26 cellular contexts compared by ENCODE assay signal in the genomic region with DNA sequence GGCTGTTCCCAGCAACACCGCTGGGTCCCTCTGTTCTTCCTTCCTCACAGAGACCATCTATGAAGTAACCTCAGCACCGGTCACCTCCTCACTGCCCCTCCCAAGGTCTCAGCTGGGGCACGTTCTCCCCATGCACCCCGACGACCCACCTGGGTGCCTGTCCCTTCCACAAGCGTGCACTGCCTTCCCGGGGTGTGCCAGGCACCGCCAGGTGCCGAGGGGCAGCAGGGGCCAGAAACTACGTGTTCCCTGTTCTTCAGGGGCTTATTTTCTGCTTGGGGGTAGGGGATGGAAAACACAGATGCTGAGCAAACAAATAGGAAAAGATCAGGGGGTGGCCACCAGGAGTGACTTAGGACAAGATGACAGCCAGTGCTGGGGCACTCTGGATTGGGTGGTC.
"Had no signal": no experiment of that assay in that cellular context is flagged by ENCODE, and none has a peak within 500 bp of the region (broad histone marks: within the 10 kb centered on the region; RNA-seq: fewer than 3 reads in every experiment).

No MANE protein-coding gene starts in this region.

- H3K4me3 Mint-ChIP-seq: dendritic cell treated with granulocyte-macrophage colony-stimulating factor and Interleukin-4, amounts not matched to agents 40 ng/mL and 50 ng/mL, for 4 days; memory B cell; natural killer cell; stimulated activated naive B cell treated with anti-CD40 and anti-IgM and Interleukin-4, amounts not matched to agents 10 μg/mL and 1 μg/mL and 100 μg/mL, for 72 hours; stimulated activated naive CD8-positive, alpha-beta T cell treated with anti-CD3 and anti-CD28 coated beads, Interleukin-15, Interleukin-2, amounts not matched to agents 100 ng/mL and 50 ng/mL, for 24 hours had no signal

- DNase-seq: colonic mucosa; effector memory CD4-positive, alpha-beta T cell; foreskin keratinocyte; heart left ventricle; kidney; natural killer cell; occipital lobe; pancreas; retina; right lobe of liver; small intestine; stimulated activated CD4-positive, alpha-beta T cell treated with anti-CD3 and anti-CD28 coated beads, Interleukin-15, amount 100 ng/mL, for 24 hours; stimulated activated CD4-positive, alpha-beta T cell treated with anti-CD3 and anti-CD28 coated beads, Interleukin-2, amount 100 ng/mL, for 48 hours; stimulated activated naive B cell treated with anti-CD40 and anti-IgM and Interleukin-4, amounts not matched to agents 10 μg/mL and 1 μg/mL and 100 μg/mL, for 72 hours; upper lobe of right lung; uterus had no signal

- H3K36me3 ChIP-seq: colonic mucosa, esophagus muscularis mucosa, gastroesophageal sphincter, heart left ventricle, pancreas, right lobe of liver, thoracic aorta, tibial nerve, upper lobe of right lung, uterus had no signal

- H3K36me3 Mint-ChIP-seq: memory B cell; natural killer cell; stimulated activated naive B cell treated with anti-CD40 and anti-IgM and Interleukin-4, amounts not matched to agents 10 μg/mL and 1 μg/mL and 100 μg/mL, for 72 hours had no signal

- H3K9me3 ChIP-seq: colonic mucosa, esophagus muscularis mucosa, gastroesophageal sphincter, heart left ventricle, pancreas, right lobe of liver, thoracic aorta, tibial nerve, upper lobe of right lung, uterus had no signal

- H3K9me3 Mint-ChIP-seq: dendritic cell treated with granulocyte-macrophage colony-stimulating factor and Interleukin-4, amounts not matched to agents 40 ng/mL and 50 ng/mL, for 4 days; memory B cell; natural killer cell; stimulated activated naive B cell treated with anti-CD40 and anti-IgM and Interleukin-4, amounts not matched to agents 10 μg/mL and 1 μg/mL and 100 μg/mL, for 72 hours; stimulated activated naive CD8-positive, alpha-beta T cell treated with anti-CD3 and anti-CD28 coated beads, Interleukin-15, Interleukin-2, amounts not matched to agents 100 ng/mL and 50 ng/mL, for 24 hours had no signal

- H3K4me2 ChIP-seq: hepatocyte had no signal

- H3K4me1 ChIP-seq: pancreas, right lobe of liver had no signal

- H3K79me2 ChIP-seq: hepatocyte had no signal

- H3K27ac Mint-ChIP-seq: dendritic cell treated with granulocyte-macrophage colony-stimulating factor and Interleukin-4, amounts not matched to agents 40 ng/mL and 50 ng/mL, for 4 days; memory B cell; natural killer cell; stimulated activated naive B cell treated with anti-CD40 and anti-IgM and Interleukin-4, amounts not matched to agents 10 μg/mL and 1 μg/mL and 100 μg/mL, for 72 hours; stimulated activated naive CD8-positive, alpha-beta T cell treated with anti-CD3 and anti-CD28 coated beads, Interleukin-15, Interleukin-2, amounts not matched to agents 100 ng/mL and 50 ng/mL, for 24 hours had no signal

- H2AFZ ChIP-seq: hepatocyte had no signal

- H3K27me3 Mint-ChIP-seq: memory B cell; stimulated activated naive B cell treated with anti-CD40 and anti-IgM and Interleukin-4, amounts not matched to agents 10 μg/mL and 1 μg/mL and 100 μg/mL, for 72 hours; stimulated activated naive CD8-positive, alpha-beta T cell treated with anti-CD3 and anti-CD28 coated beads, Interleukin-15, Interleukin-2, amounts not matched to agents 100 ng/mL and 50 ng/mL, for 24 hours had no signal

- H3K4me3 ChIP-seq: colonic mucosa, esophagus muscularis mucosa, gastroesophageal sphincter, heart left ventricle, hepatocyte, lung, pancreas, right lobe of liver, thoracic aorta, tibial nerve, upper lobe of right lung, uterus had no signal

- ATAC-seq: foreskin keratinocyte; gastroesophageal sphincter; heart left ventricle; left lobe of liver; natural killer cell; pancreas; right lobe of liver; stimulated activated naive B cell treated with anti-CD40 and anti-IgM and Interleukin-4, amounts not matched to agents 10 μg/mL and 1 μg/mL and 100 μg/mL, for 72 hours; upper lobe of right lung had no signal

- H3K27me3 ChIP-seq: colonic mucosa, esophagus muscularis mucosa, foreskin keratinocyte, gastroesophageal sphincter, heart left ventricle, hepatocyte, pancreas, right lobe of liver, tibial nerve, upper lobe of right lung, uterus had no signal

- H3K27ac ChIP-seq: colonic mucosa, esophagus muscularis mucosa, foreskin keratinocyte, gastroesophageal sphincter, heart left ventricle, hepatocyte, pancreas, right lobe of liver, thoracic aorta, tibial nerve, upper lobe of right lung, uterus had no signal
